In the genomic region with DNA sequence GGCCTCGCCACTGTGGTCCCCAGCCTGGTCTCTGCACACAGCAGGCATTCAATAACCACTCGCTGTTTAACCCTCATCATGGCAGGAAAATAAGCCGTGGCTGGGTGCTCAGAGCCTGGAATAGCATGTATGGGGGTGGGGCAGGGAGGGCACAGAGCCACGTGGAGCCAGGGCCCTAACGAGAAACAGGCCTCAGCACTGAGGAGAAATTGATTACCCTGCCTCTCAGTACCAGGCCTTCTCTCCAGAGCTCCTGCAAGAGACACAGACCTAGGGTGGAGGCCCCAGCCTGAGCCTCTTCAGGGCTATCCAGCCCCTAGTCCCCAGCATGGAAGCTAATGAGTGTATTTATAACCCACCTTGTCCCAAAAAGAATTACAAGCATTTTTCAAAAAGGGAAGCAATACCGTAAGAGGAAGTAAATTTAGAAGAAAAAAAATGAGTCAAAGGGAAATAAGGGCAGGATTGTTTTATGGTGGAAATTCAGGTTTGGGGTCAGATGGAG, we compare ENCODE assay signal across 9 cellular contexts.
DNase-seq lines count a peak whose midpoint lies in the region; ATAC-seq and TF ChIP-seq lines count a peak whose summit lies in the region.
"Had no signal": no experiment of that assay in that cellular context is flagged by ENCODE, and none has a peak within 500 bp of the region (broad histone marks: within the 10 kb centered on the region; RNA-seq: fewer than 3 reads in every experiment).

No MANE protein-coding gene starts in this region.

- no peaks in the 10 kb centered on the region for H3K9me3 ChIP-seq in endodermal cell (ENCODE audit: control insufficient read depth, low read length)

- no peak for TF ChIP-seq CTCF in activated B cell treated with CpG ODN at 0.5 μM for 24 hours (IDR thresholded peaks at IDR 0.05)
- TF ChIP-seq CTCF in endodermal cell (conservative IDR thresholded peaks at IDR 0.05), result no peak

- H3K4me3 Mint-ChIP-seq in activated B cell treated with CpG ODN at 0.5 μM for 24 hours, result no peak overlapping the region
- no peak overlapping the region for H3K4me3 Mint-ChIP-seq in endodermal cell
- H3K4me3 Mint-ChIP-seq: T-helper 1 cell treated with Interleukin-12 subunit alpha and Interleukin-12 subunit beta and Interleukin-4 antibody, amounts not matched to agents 30 μg/mL and 1 μg/mL, for 36 hours had no signal

- H3K4me1 ChIP-seq in endodermal cell (ENCODE audit: control insufficient read depth, insufficient read depth, low read length), result peaks cover 4% of the 10 kb centered on the region

- H3K27ac ChIP-seq in endodermal cell (ENCODE audit: low read depth, low read length), result no peak overlapping the region

- no peaks in the 10 kb centered on the region for H3K27me3 ChIP-seq in endodermal cell (ENCODE audit: control insufficient read depth, insufficient read depth, low read length, poor library complexity, severe bottlenecking)

- POLR2A ChIA-PET in activated B cell treated with CpG ODN at 0.5 μM for 24 hours (lab: Charles Lee), result no interaction called here

- 76 to 81% methylated on average over 3 to 6 of the region's 6 CpGs for whole genome bisulfite sequencing in endodermal cell (ENCODE audit: insufficient coverage in 1 of 2, insufficient read length in 1 of 2), 2 experiments

- no peak overlapping the region for H3K9ac ChIP-seq in endodermal cell (ENCODE audit: extremely low read depth, low read length, poor library complexity, severe bottlenecking)

- H3K36me3 Mint-ChIP-seq in activated B cell treated with CpG ODN at 0.5 μM for 24 hours (ENCODE audit: low read depth) (no peaks in the 10 kb centered on the region), endodermal cell (ENCODE audit: low read depth) (no peaks in the 10 kb centered on the region)

- peak; percentile 28 for ATAC-seq in GM18868 (IDR thresholded peaks at IDR 0.05; ENCODE audit: unreplicated experiment)
- ATAC-seq in HG03039 (IDR thresholded peaks at IDR 0.05; ENCODE audit: unreplicated experiment), result peak; percentile 26
- ATAC-seq in activated B cell treated with CpG ODN at 0.5 μM for 24 hours (ENCODE audit: low read depth), result no peak

- CTCF ChIA-PET in activated B cell treated with CpG ODN at 0.5 μM for 24 hours (lab: Charles Lee), result no interaction called here

- DNase-seq in activated B cell treated with CpG ODN at 0.5 μM for 24 hours, result no peak
- peak; percentile 37 for DNase-seq in pons (ENCODE audit: low spot score)
- DNase-seq in SW480 (ENCODE audit: low spot score), result no peak
- DNase-seq in endodermal cell, result no peak
- DNase-seq in AG08396 (ENCODE audit: low spot score), result no peak
- no peak for DNase-seq in iPS-NIHi7 (ENCODE audit: extremely low spot score)

- peaks cover 17% of the 10 kb centered on the region for H3K4me1 Mint-ChIP-seq in activated B cell treated with CpG ODN at 0.5 μM for 24 hours
- H3K4me1 Mint-ChIP-seq in endodermal cell, result peaks cover 11% of the 10 kb centered on the region

- H3K4me3 ChIP-seq in endodermal cell (ENCODE audit: low read length), result no peak overlapping the region

- H3K27me3 Mint-ChIP-seq in activated B cell treated with CpG ODN at 0.5 μM for 24 hours (peaks cover 4% of the 10 kb centered on the region), endodermal cell (ENCODE audit: insufficient read depth) (peaks cover 10% of the 10 kb centered on the region)

- H3K27ac Mint-ChIP-seq in activated B cell treated with CpG ODN at 0.5 μM for 24 hours (peak overlapping the region; percentile 55), endodermal cell (no peak overlapping the region)
- H3K27ac Mint-ChIP-seq: T-helper 1 cell treated with Interleukin-12 subunit alpha and Interleukin-12 subunit beta and Interleukin-4 antibody, amounts not matched to agents 30 μg/mL and 1 μg/mL, for 36 hours had no signal

- no peaks in the 10 kb centered on the region for H3K9me3 Mint-ChIP-seq in activated B cell treated with CpG ODN at 0.5 μM for 24 hours
- no peaks in the 10 kb centered on the region for H3K9me3 Mint-ChIP-seq in endodermal cell

- no peaks in the 10 kb centered on the region for H3K36me3 ChIP-seq in endodermal cell (ENCODE audit: control insufficient read depth, insufficient read depth, low read length)

- intact Hi-C loops in activated B cell treated with CpG ODN at 0.5 μM for 24 hours (cut with micrococcal nuclease), result loop anchor here (2.0 kb wide), 1 partner anchor 100 kb away; no protein-coding TSS in a partner anchor
